In genomic region chr7:73844848-73845460, GRCh38 we compare ENCODE assay signal across 13 cellular contexts. TPM values are rescaled to one million over a fixed set of nuclear protein-coding genes. Genes with fewer than 3 reads are reported as not detected.
DNase-seq lines count a peak whose midpoint lies in the region; ATAC-seq and TF ChIP-seq lines count a peak whose summit lies in the region.
"Had no signal": no experiment of that assay in that cellular context is flagged by ENCODE, and none has a peak within 500 bp of the region (broad histone marks: within the 10 kb centered on the region; RNA-seq: fewer than 3 reads in every experiment).

No MANE protein-coding gene starts in this region.

- no peaks in the 10 kb centered on the region for H3K27me3 ChIP-seq in RWPE2 (ENCODE audit: insufficient read depth, poor library complexity, severe bottlenecking)
- H3K27me3 ChIP-seq in skeletal muscle satellite cell (ENCODE audit: control insufficient read depth, insufficient read depth, low read length) = no peaks in the 10 kb centered on the region
- H3K27me3 ChIP-seq: SJSA1 had no signal

- H3K4me1 ChIP-seq in RWPE2 (ENCODE audit: insufficient read depth, poor library complexity, severe bottlenecking) (peaks cover 16% of the 10 kb centered on the region), skeletal muscle satellite cell (ENCODE audit: control insufficient read depth, insufficient read depth, low read length) (peaks cover 36% of the 10 kb centered on the region)

- H3K27ac ChIP-seq in RWPE2 (ENCODE audit: poor library complexity, severe bottlenecking) = peak overlapping the region; percentile 25
- H3K27ac ChIP-seq: prostate gland, SJSA1 had no signal

- no peaks in the 10 kb centered on the region for H3K36me3 ChIP-seq in RWPE2 (ENCODE audit: low read depth)
- H3K36me3 ChIP-seq in skeletal muscle satellite cell (ENCODE audit: insufficient read depth, low read length) = no peaks in the 10 kb centered on the region
- H3K36me3 ChIP-seq: prostate gland, SJSA1 had no signal

- peak overlapping the region; percentile 2 for H3K4me2 ChIP-seq in skeletal muscle satellite cell (ENCODE audit: low read length)

- no peaks in the 10 kb centered on the region for H3K9me3 ChIP-seq in RWPE2 (ENCODE audit: severe bottlenecking)
- no peaks in the 10 kb centered on the region for H3K9me3 ChIP-seq in skeletal muscle satellite cell (replicated peaks; ENCODE audit: low read length)
- H3K9me3 ChIP-seq: prostate gland, SJSA1 had no signal

- DNase-seq in GM04504 (ENCODE audit: low read depth) (peak; percentile 59), RWPE2 (ENCODE audit: low spot score) (no peak), fibroblast of pulmonary artery (ENCODE audit: low read depth) (peak; percentile 50), NCI-H510A treated with DMSO at 0.1 percent for 48 hours (lab: John Stamatoyannopoulos, UW) (no peak), NCI-H2107 treated with DMSO at 0.1 percent for 48 hours (lab: John Stamatoyannopoulos, UW; ENCODE audit: unreplicated experiment) (no peak), NCI-H146 treated with DMSO at 0.1 percent for 48 hours (lab: John Stamatoyannopoulos, UW; ENCODE audit: unreplicated experiment) (no peak)
- DNase-seq: CD8-positive, alpha-beta T cell; stimulated activated CD4-positive, alpha-beta T cell treated with anti-CD3 and anti-CD28 coated beads, Interleukin-4, amount 100 ng/mL, for 24 hours had no signal

- no peak for TF ChIP-seq CTCF in RWPE2 (IDR thresholded peaks at IDR 0.05; ENCODE audit: poor library complexity, severe bottlenecking)
- no peak for TF ChIP-seq CTCF in fibroblast of pulmonary artery (IDR thresholded peaks at IDR 0.05; ENCODE audit: low read length, missing control alignments)

- H3K4me3 ChIP-seq in RWPE2 (ENCODE audit: severe bottlenecking) (no peak overlapping the region), fibroblast of pulmonary artery (replicated peaks; ENCODE audit: low read depth, low read length) (no peak overlapping the region), skeletal muscle satellite cell (ENCODE audit: low read length) (no peak overlapping the region)
- H3K4me3 ChIP-seq: prostate gland, SJSA1 had no signal

- H3K9ac ChIP-seq in skeletal muscle satellite cell (ENCODE audit: low read depth, low read length) = no peak overlapping the region

- ATAC-seq in RWPE2 (ENCODE audit: low read depth) (peak; percentile 22; the same call in 1 of the 3 replicates), GM21529 (IDR thresholded peaks at IDR 0.05; ENCODE audit: unreplicated experiment) (no peak)
- ATAC-seq: activated CD4-positive, CD25-positive, alpha-beta regulatory T cell treated with anti-CD3 and anti-CD28 coated beads, Interleukin-2, amount 50 U/mL, for 24 hours; CD8-positive, alpha-beta T cell had no signal

RNA-seq across cellular contexts. Expression of gene METTL27, which starts 2.6 kb away (rescaled TPM):
- 2.5 and 13.3 TPM in 2 replicates for total RNA-seq in skeletal muscle satellite cell (2012; rRNA removed)
- total RNA-seq: CD8-positive, alpha-beta T cell had no signal

RNA-seq across cellular contexts. Expression of gene CLDN4, which starts 14.2 kb away (rescaled TPM):
- total RNA-seq in skeletal muscle satellite cell (2012; rRNA removed) = 1.8 and 7.6 TPM in 2 replicates
- total RNA-seq: CD8-positive, alpha-beta T cell had no signal

RNA-seq across cellular contexts. Expression of gene TMEM270, which starts 16.0 kb away (rescaled TPM):
- total RNA-seq in skeletal muscle satellite cell (2012; rRNA removed) = not detected in 2 replicates
- total RNA-seq: CD8-positive, alpha-beta T cell; SJSA1 had no signal

Comparison
In these comparisons a context has a peak if more than half of its experiments do, and no peak if none do; other contexts are left out.
1. DNase-seq: peak in GM04504 (single experiment) and fibroblast of pulmonary artery (single experiment); none in RWPE2 (single experiment), NCI-H510A treated with DMSO at 0.1 percent for 48 hours (single experiment), NCI-H2107 treated with DMSO at 0.1 percent for 48 hours (single experiment) and NCI-H146 treated with DMSO at 0.1 percent for 48 hours (single experiment).